In genomic region chr1:211281322-211282022, GRCh38 we compare ENCODE assay signal across 1 cellular context.
A peak's percentile ranks its signal among the peaks of the same experiment; 100 is the strongest.
TF ChIP-seq lines count a peak whose summit lies in the region.

No MANE protein-coding gene starts in this region.

TF ChIP-seq in IMR-90, 13 proteins besides CTCF, POLR2A, EP300 and RAD21:
- TF ChIP-seq CEBPB (IDR thresholded peaks at IDR 0.05; ENCODE audit: low read depth, low read length): 0 out of 2 replicates have a peak, but pooled peaks have one; percentile 14
- TF ChIP-seq SMC3 (IDR thresholded peaks at IDR 0.05; ENCODE audit: low read depth, low read length): no peak
- peak; percentile 73; the same call in 1 of the 2 replicates for TF ChIP-seq NFE2L2 (IDR thresholded peaks at IDR 0.05; ENCODE audit: low read depth, low read length)
